Comparison of ENCODE assay signal across 6 cellular contexts in genomic region chr2:240479561-240479960, GRCh38.
"Had no signal": no experiment of that assay in that cellular context is flagged by ENCODE, and none has a peak within 500 bp of the region (broad histone marks: within the 10 kb centered on the region; RNA-seq: fewer than 3 reads in every experiment).

No MANE protein-coding gene starts in this region.

- H3K36me3 ChIP-seq: thoracic aorta had no signal

- H3K4me3 ChIP-seq: thoracic aorta had no signal

- H3K27ac Mint-ChIP-seq: activated naive CD4-positive, alpha-beta T cell treated with anti-CD3 and anti-CD28 coated beads, Interleukin-2, amount 50 U/mL, for 72 hours; stimulated activated effector memory CD8-positive, alpha-beta T cell treated with anti-CD3 and anti-CD28 coated beads, Interleukin-12 subunit alpha, Interleukin-12 subunit beta, amount 100 ng/mL, for 72 hours had no signal

- ATAC-seq: activated naive CD4-positive, alpha-beta T cell treated with anti-CD3 and anti-CD28 coated beads, Interleukin-2, amount 50 U/mL, for 72 hours; stimulated activated effector memory CD8-positive, alpha-beta T cell treated with anti-CD3 and anti-CD28 coated beads, Interleukin-12 subunit alpha, Interleukin-12 subunit beta, amount 100 ng/mL, for 72 hours had no signal

- H3K4me1 Mint-ChIP-seq: stimulated activated effector memory CD8-positive, alpha-beta T cell treated with anti-CD3 and anti-CD28 coated beads, Interleukin-12 subunit alpha, Interleukin-12 subunit beta, amount 100 ng/mL, for 72 hours had no signal

- H3K4me3 Mint-ChIP-seq: stimulated activated effector memory CD8-positive, alpha-beta T cell treated with anti-CD3 and anti-CD28 coated beads, Interleukin-12 subunit alpha, Interleukin-12 subunit beta, amount 100 ng/mL, for 72 hours had no signal

- H3K27ac ChIP-seq: thoracic aorta had no signal

- DNase-seq: activated effector memory CD4-positive, alpha-beta T cell treated with Interleukin-2 at 50 U/mL for 16 hours; hippocampal formation; stimulated activated CD4-positive, alpha-beta T cell treated with anti-CD3 and anti-CD28 coated beads, Interleukin-1b, Interleukin-23, amount 100 ng/mL, for 48 hours had no signal
